In the genomic region with DNA sequence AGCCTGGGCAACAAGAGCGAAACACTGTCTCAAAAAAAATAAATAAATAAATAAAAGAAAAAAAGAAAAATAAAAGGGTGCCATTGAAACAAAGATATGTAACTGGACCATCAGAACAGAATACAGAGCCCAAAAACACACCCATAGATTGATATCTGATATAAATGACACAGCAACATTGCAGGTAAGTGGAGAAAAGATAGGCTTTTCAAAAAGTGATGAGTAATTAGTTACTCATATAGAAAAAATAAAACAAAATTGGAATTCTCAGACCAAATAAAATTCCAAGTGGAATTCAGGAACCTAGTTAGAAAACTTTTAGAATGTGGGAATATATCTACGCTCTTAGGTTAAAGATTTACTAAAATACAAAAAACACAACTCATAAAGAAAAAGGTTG, we compare ENCODE assay signal across 29 cellular contexts.
"Had no signal": no experiment of that assay in that cellular context is flagged by ENCODE, and none has a peak within 500 bp of the region (broad histone marks: within the 10 kb centered on the region; RNA-seq: fewer than 3 reads in every experiment).

No MANE protein-coding gene starts in this region.

- H3K36me3 Mint-ChIP-seq: stimulated activated effector memory CD8-positive, alpha-beta T cell treated with anti-CD3 and anti-CD28 coated beads, Interleukin-12 subunit alpha, Interleukin-12 subunit beta, amount 100 ng/mL, for 72 hours; stimulated activated memory B cell treated with anti-CD40 and anti-IgM and Interleukin-4, amounts not matched to agents 10 μg/mL and 1 μg/mL and 100 μg/mL, for 72 hours; stimulated activated naive B cell treated with anti-CD40 and anti-IgM and Interleukin-4, amounts not matched to agents 10 μg/mL and 1 μg/mL and 100 μg/mL, for 72 hours; type B pancreatic cell had no signal

- H3K9me3 Mint-ChIP-seq: stimulated activated effector memory CD8-positive, alpha-beta T cell treated with anti-CD3 and anti-CD28 coated beads, Interleukin-12 subunit alpha, Interleukin-12 subunit beta, amount 100 ng/mL, for 72 hours; stimulated activated memory B cell treated with anti-CD40 and anti-IgM and Interleukin-4, amounts not matched to agents 10 μg/mL and 1 μg/mL and 100 μg/mL, for 72 hours; stimulated activated naive CD8-positive, alpha-beta T cell treated with anti-CD3 and anti-CD28 coated beads, Interleukin-15, amount 100 ng/mL, for 72 hours; stimulated activated naive CD8-positive, alpha-beta T cell treated with anti-CD3 and anti-CD28 coated beads, Interleukin-15, Interleukin-2, amounts not matched to agents 100 ng/mL and 50 ng/mL, for 24 hours; type B pancreatic cell had no signal

- H3K36me3 ChIP-seq: stomach, suprapubic skin, thoracic aorta, thyroid gland, tibial artery, tibial nerve, transverse colon, upper lobe of left lung, upper lobe of right lung, uterus, vagina had no signal

- ATAC-seq: stimulated activated effector memory CD8-positive, alpha-beta T cell treated with anti-CD3 and anti-CD28 coated beads, Interleukin-12 subunit alpha, Interleukin-12 subunit beta, amount 100 ng/mL, for 72 hours; stimulated activated memory B cell treated with anti-CD40 and anti-IgM and Interleukin-4, amounts not matched to agents 10 μg/mL and 1 μg/mL and 100 μg/mL, for 72 hours; stimulated activated naive B cell treated with anti-CD40 and anti-IgM and Interleukin-4, amounts not matched to agents 10 μg/mL and 1 μg/mL and 100 μg/mL, for 72 hours; stimulated activated naive CD8-positive, alpha-beta T cell treated with anti-CD3 and anti-CD28 coated beads, Interleukin-15, amount 100 ng/mL, for 72 hours; stimulated activated naive CD8-positive, alpha-beta T cell treated with anti-CD3 and anti-CD28 coated beads, Interleukin-15, Interleukin-2, amounts not matched to agents 100 U/mL and 50 U/mL, for 24 hours; upper lobe of right lung had no signal

- DNase-seq: stimulated activated CD4-positive, alpha-beta T cell treated with anti-CD3 and anti-CD28 coated beads, Interleukin-2, amount 100 ng/mL, for 48 hours; stimulated activated CD4-positive, alpha-beta T cell treated with anti-CD3 and anti-CD28 coated beads, Interleukin-4, amount 100 ng/mL, for 1 hour; stimulated activated CD4-positive, alpha-beta T cell treated with anti-CD3 and anti-CD28 coated beads, Interleukin-4, amount 100 ng/mL, for 24 hours; stimulated activated CD4-positive, alpha-beta T cell treated with anti-CD3 and anti-CD28 coated beads, Interleukin-4, amount 100 ng/mL, for 4 hours; stimulated activated CD8-positive, alpha-beta memory T cell treated with anti-CD3 and anti-CD28 coated beads, Interleukin-4, amount 100 ng/mL, for 48 hours; stimulated activated naive B cell treated with anti-CD40 and anti-IgM and Interleukin-4, amounts not matched to agents 10 μg/mL and 1 μg/mL and 100 μg/mL, for 72 hours; stimulated activated naive CD4-positive, alpha-beta T cell; stimulated activated naive CD4-positive, alpha-beta T cell treated with Interleukin-2 at 50 U/mL for 16 hours; stimulated activated naive CD8-positive, alpha-beta T cell treated with anti-CD3 and anti-CD28 coated beads, Interleukin-15, amount 100 ng/mL, for 72 hours; stimulated activated naive CD8-positive, alpha-beta T cell treated with anti-CD3 and anti-CD28 coated beads, Interleukin-15, Interleukin-2, amounts not matched to agents 100 U/mL and 50 U/mL, for 24 hours; stomach; substantia nigra; testis; thyroid gland; tibial artery; transverse colon; trophoblast cell; upper lobe of left lung; upper lobe of right lung; uterus had no signal

- H3K4me3 Mint-ChIP-seq: stimulated activated effector memory CD8-positive, alpha-beta T cell treated with anti-CD3 and anti-CD28 coated beads, Interleukin-12 subunit alpha, Interleukin-12 subunit beta, amount 100 ng/mL, for 72 hours; stimulated activated memory B cell treated with anti-CD40 and anti-IgM and Interleukin-4, amounts not matched to agents 10 μg/mL and 1 μg/mL and 100 μg/mL, for 72 hours; stimulated activated naive B cell treated with anti-CD40 and anti-IgM and Interleukin-4, amounts not matched to agents 10 μg/mL and 1 μg/mL and 100 μg/mL, for 72 hours; stimulated activated naive CD8-positive, alpha-beta T cell treated with anti-CD3 and anti-CD28 coated beads, Interleukin-15, amount 100 ng/mL, for 72 hours; stimulated activated naive CD8-positive, alpha-beta T cell treated with anti-CD3 and anti-CD28 coated beads, Interleukin-15, Interleukin-2, amounts not matched to agents 100 ng/mL and 50 ng/mL, for 24 hours; type B pancreatic cell had no signal

- H3K4me1 ChIP-seq: stomach, suprapubic skin, testis, thyroid gland, tibial artery, tibial nerve, transverse colon, upper lobe of left lung, upper lobe of right lung, uterus, vagina had no signal

- H3K27ac ChIP-seq: stomach, suprapubic skin, testis, thoracic aorta, thyroid gland, tibial artery, tibial nerve, transverse colon, upper lobe of left lung, upper lobe of right lung, uterus, vagina had no signal

- H3K27ac Mint-ChIP-seq: stimulated activated effector memory CD8-positive, alpha-beta T cell treated with anti-CD3 and anti-CD28 coated beads, Interleukin-12 subunit alpha, Interleukin-12 subunit beta, amount 100 ng/mL, for 72 hours; stimulated activated memory B cell treated with anti-CD40 and anti-IgM and Interleukin-4, amounts not matched to agents 10 μg/mL and 1 μg/mL and 100 μg/mL, for 72 hours; stimulated activated naive B cell treated with anti-CD40 and anti-IgM and Interleukin-4, amounts not matched to agents 10 μg/mL and 1 μg/mL and 100 μg/mL, for 72 hours; stimulated activated naive CD8-positive, alpha-beta T cell treated with anti-CD3 and anti-CD28 coated beads, Interleukin-15, amount 100 ng/mL, for 72 hours; stimulated activated naive CD8-positive, alpha-beta T cell treated with anti-CD3 and anti-CD28 coated beads, Interleukin-15, Interleukin-2, amounts not matched to agents 100 ng/mL and 50 ng/mL, for 24 hours; type B pancreatic cell had no signal

- H3K4me1 Mint-ChIP-seq: stimulated activated effector memory CD8-positive, alpha-beta T cell treated with anti-CD3 and anti-CD28 coated beads, Interleukin-12 subunit alpha, Interleukin-12 subunit beta, amount 100 ng/mL, for 72 hours; stimulated activated naive CD8-positive, alpha-beta T cell treated with anti-CD3 and anti-CD28 coated beads, Interleukin-15, amount 100 ng/mL, for 72 hours had no signal

- H3K27me3 ChIP-seq: stomach, suprapubic skin, testis, thyroid gland, tibial artery, tibial nerve, transverse colon, upper lobe of left lung, upper lobe of right lung, uterus, vagina had no signal

- FAIRE-seq: urothelium cell line had no signal

- H3K9me3 ChIP-seq: stomach, suprapubic skin, testis, thoracic aorta, thyroid gland, tibial artery, tibial nerve, transverse colon, upper lobe of right lung, uterus, vagina had no signal

- H3K4me3 ChIP-seq: stomach, suprapubic skin, testis, thoracic aorta, thyroid gland, tibial artery, tibial nerve, transverse colon, upper lobe of left lung, upper lobe of right lung, uterus, vagina had no signal
